In genomic region chr2:194714541-194714940, GRCh38 we compare ENCODE assay signal across 31 cellular contexts.
"Had no signal": no experiment of that assay in that cellular context is flagged by ENCODE, and none has a peak within 500 bp of the region (broad histone marks: within the 10 kb centered on the region; RNA-seq: fewer than 3 reads in every experiment).

No MANE protein-coding gene starts in this region.

- H3K4me3 ChIP-seq: ascending aorta, PC-9 had no signal

- H3K4me1 Mint-ChIP-seq: activated CD4-positive, alpha-beta T cell treated with anti-CD3 and anti-CD28 coated beads, Interleukin-2, amount 10 ng/mL, durations not matched to agents 24 days and 14 days; activated naive CD4-positive, alpha-beta T cell treated with anti-CD3 and anti-CD28 coated beads, Interleukin-2, amount 50 U/mL, for 24 hours; activated naive CD8-positive, alpha-beta T cell treated with anti-CD3 and anti-CD28 coated beads, Interleukin-2, amount 10 ng/mL, durations not matched to agents 7 days and 5 days; activated T-helper 17 cell treated with anti-CD3 and anti-CD28 coated beads, Interleukin-2, amount 50 U/mL, for 72 hours had no signal

- H3K4me3 Mint-ChIP-seq: activated CD4-positive, alpha-beta T cell treated with anti-CD3 and anti-CD28 coated beads, Interleukin-2, amount 10 ng/mL, durations not matched to agents 24 days and 14 days; activated CD8-positive, alpha-beta T cell treated with anti-CD3 and anti-CD28 coated beads for 36 hours; activated naive CD4-positive, alpha-beta T cell treated with anti-CD3 and anti-CD28 coated beads, Interleukin-2, amount 50 U/mL, for 24 hours; activated naive CD8-positive, alpha-beta T cell treated with anti-CD3 and anti-CD28 coated beads, Interleukin-2, amount 10 ng/mL, durations not matched to agents 7 days and 5 days; activated T-cell treated with anti-CD3 and anti-CD28 coated beads, Interleukin-2, amount 50 U/mL, for 72 hours; activated T-helper 17 cell treated with anti-CD3 and anti-CD28 coated beads, Interleukin-2, amount 50 U/mL, for 72 hours had no signal

- H3K9me3 Mint-ChIP-seq: activated CD4-positive, alpha-beta T cell treated with anti-CD3 and anti-CD28 coated beads, Interleukin-2, amount 10 ng/mL, durations not matched to agents 24 days and 14 days; activated CD8-positive, alpha-beta T cell treated with anti-CD3 and anti-CD28 coated beads for 36 hours; activated naive CD4-positive, alpha-beta T cell treated with anti-CD3 and anti-CD28 coated beads, Interleukin-2, amount 50 U/mL, for 24 hours; activated naive CD8-positive, alpha-beta T cell treated with anti-CD3 and anti-CD28 coated beads, Interleukin-2, amount 10 ng/mL, durations not matched to agents 7 days and 5 days; activated T-cell treated with anti-CD3 and anti-CD28 coated beads, Interleukin-2, amount 50 U/mL, for 72 hours; activated T-helper 17 cell treated with anti-CD3 and anti-CD28 coated beads, Interleukin-2, amount 50 U/mL, for 72 hours had no signal

- H3K27me3 Mint-ChIP-seq: activated CD4-positive, alpha-beta T cell treated with anti-CD3 and anti-CD28 coated beads, Interleukin-2, amount 10 ng/mL, durations not matched to agents 24 days and 14 days; activated CD8-positive, alpha-beta T cell treated with anti-CD3 and anti-CD28 coated beads for 36 hours; activated naive CD4-positive, alpha-beta T cell treated with anti-CD3 and anti-CD28 coated beads, Interleukin-2, amount 50 U/mL, for 24 hours; activated naive CD8-positive, alpha-beta T cell treated with anti-CD3 and anti-CD28 coated beads, Interleukin-2, amount 10 ng/mL, durations not matched to agents 7 days and 5 days; activated T-helper 17 cell treated with anti-CD3 and anti-CD28 coated beads, Interleukin-2, amount 50 U/mL, for 72 hours had no signal

- H3K27ac ChIP-seq: ascending aorta, PC-9, WERI-Rb-1 had no signal

- H3K4me1 ChIP-seq: ascending aorta had no signal

- H3K27me3 ChIP-seq: ascending aorta had no signal

- H3K27ac Mint-ChIP-seq: activated CD4-positive, alpha-beta T cell treated with anti-CD3 and anti-CD28 coated beads, Interleukin-2, amount 10 ng/mL, durations not matched to agents 24 days and 14 days; activated CD8-positive, alpha-beta T cell treated with anti-CD3 and anti-CD28 coated beads for 36 hours; activated naive CD4-positive, alpha-beta T cell treated with anti-CD3 and anti-CD28 coated beads, Interleukin-2, amount 50 U/mL, for 24 hours; activated naive CD8-positive, alpha-beta T cell treated with anti-CD3 and anti-CD28 coated beads, Interleukin-2, amount 10 ng/mL, durations not matched to agents 7 days and 5 days; activated T-cell treated with anti-CD3 and anti-CD28 coated beads, Interleukin-2, amount 50 U/mL, for 72 hours; activated T-helper 17 cell treated with anti-CD3 and anti-CD28 coated beads, Interleukin-2, amount 50 U/mL, for 72 hours had no signal

- H3K36me3 Mint-ChIP-seq: activated naive CD4-positive, alpha-beta T cell treated with anti-CD3 and anti-CD28 coated beads, Interleukin-2, amount 50 U/mL, for 24 hours; activated naive CD8-positive, alpha-beta T cell treated with anti-CD3 and anti-CD28 coated beads, Interleukin-2, amount 10 ng/mL, durations not matched to agents 7 days and 5 days had no signal

- H3K9me3 ChIP-seq: ascending aorta had no signal

- H3K36me3 ChIP-seq: ascending aorta, WERI-Rb-1 had no signal

- DNase-seq: activated CD4-positive, alpha-beta T cell treated with anti-CD3 and anti-CD28 coated beads, Interleukin-2, amount 10 ng/mL, durations not matched to agents 24 days and 14 days; activated CD4-positive, alpha-beta T cell treated with anti-CD3 and anti-CD28 coated beads, Interleukin-2, amount 50 U/mL, for 4 hours; activated CD8-positive, alpha-beta T cell treated with anti-CD3 and anti-CD28 coated beads for 36 hours; activated gamma-delta T cell; activated naive CD4-positive, alpha-beta T cell treated with Interleukin-2 at 50 U/mL for 16 hours; activated naive CD8-positive, alpha-beta T cell treated with anti-CD3 and anti-CD28 coated beads, Interleukin-2, amount 10 ng/mL, durations not matched to agents 7 days and 5 days; activated T-cell treated with anti-CD3 and anti-CD28 coated beads, Interleukin-2, amount 50 U/mL, for 1 hour; activated T-cell treated with anti-CD3 and anti-CD28 coated beads, Interleukin-2, amount 50 U/mL, for 72 hours; amygdala; caudate nucleus; cerebellar nuclear complex; Kasumi-1; KG1; NCI-H1092 treated with DMSO at 0.1 percent for 48 hours; NCI-H1417 treated with DMSO at 0.1 percent for 48 hours; NCI-H187 treated with DMSO at 0.1 percent for 48 hours; NCI-H2081; NCI-H226; NCI-H446 treated with DMSO at 0.1 percent for 48 hours; NCI-H524; NK-92 treated with Interleukin-12 subunit alpha and Interleukin-12 subunit beta, amount 100 ng/mL, for 24 hours; PC-9; Right ventricle myocardium superior; SW 1271; T-helper 1 cell; T-helper 2 cell; T-helper 9 cell; WERI-Rb-1 had no signal
